9 cellular contexts compared by ENCODE assay signal in genomic region chr10:107653832-107654287, GRCh38.
DNase-seq lines count a peak whose midpoint lies in the region; ATAC-seq and TF ChIP-seq lines count a peak whose summit lies in the region.
"Had no signal": no experiment of that assay in that cellular context is flagged by ENCODE, and none has a peak within 500 bp of the region (broad histone marks: within the 10 kb centered on the region; RNA-seq: fewer than 3 reads in every experiment).

No MANE protein-coding gene starts in this region.

- peaks cover 2% of the 10 kb centered on the region for H3K9me3 Mint-ChIP-seq in activated naive CD8-positive, alpha-beta T cell treated with anti-CD3 and anti-CD28 coated beads, Interleukin-2, amount 10 ng/mL, durations not matched to agents 7 days and 5 days

- no peak overlapping the region for H3K4me3 ChIP-seq in lung

- peaks cover 1% of the 10 kb centered on the region for H3K4me1 Mint-ChIP-seq in activated naive CD8-positive, alpha-beta T cell treated with anti-CD3 and anti-CD28 coated beads, Interleukin-2, amount 10 ng/mL, durations not matched to agents 7 days and 5 days

- H3K36me3 ChIP-seq in lung (ENCODE audit: control insufficient read depth in 2 of 2, insufficient read depth in 2 of 2, low read length in 2 of 2), result no peaks in the 10 kb centered on the region

- no peak for TF ChIP-seq CTCF in lung (IDR thresholded peaks at IDR 0.05; ENCODE audit: control extremely low read depth, extremely low read depth)

- peak overlapping the region; percentile 59 for H3K27ac Mint-ChIP-seq in activated naive CD8-positive, alpha-beta T cell treated with anti-CD3 and anti-CD28 coated beads, Interleukin-2, amount 10 ng/mL, durations not matched to agents 7 days and 5 days

- no peaks in the 10 kb centered on the region for H3K36me3 Mint-ChIP-seq in activated naive CD8-positive, alpha-beta T cell treated with anti-CD3 and anti-CD28 coated beads, Interleukin-2, amount 10 ng/mL, durations not matched to agents 7 days and 5 days

- 7 to 16% methylated on average over 5 of the region's 5 CpGs for whole genome bisulfite sequencing in lung, 2 donors

- H3K27me3 ChIP-seq in lung (ENCODE audit: control insufficient read depth, insufficient read depth), result no peaks in the 10 kb centered on the region

- DNase-seq in AG20443 (ENCODE audit: low spot score), result peak; percentile 49
- no peak for DNase-seq in activated naive CD8-positive, alpha-beta T cell treated with anti-CD3 and anti-CD28 coated beads, Interleukin-2, amount 10 ng/mL, durations not matched to agents 7 days and 5 days
- DNase-seq in lung (ENCODE audit: low spot score), result no peak
- no peak for DNase-seq in stimulated activated CD4-positive, alpha-beta T cell treated with anti-CD3 and anti-CD28 coated beads, Interleukin-4, amount 100 ng/mL, for 4 hours
- DNase-seq in NCI-H1436 (lab: John Stamatoyannopoulos, UW), result no peak

- POLR2A ChIA-PET in activated naive CD8-positive, alpha-beta T cell treated with anti-CD3 and anti-CD28 coated beads, Interleukin-2, amount 10 ng/mL, durations not matched to agents 7 days and 5 days (lab: Charles Lee), result no interaction called here

- no peak overlapping the region for H3K27ac ChIP-seq in lung (ENCODE audit: low read depth in 1 of 2, low read length in 1 of 2)
- H3K27ac ChIP-seq: epithelial cell of prostate had no signal

- H3K9me3 ChIP-seq in lung (ENCODE audit: control insufficient read depth in 2 of 2, insufficient read depth in 1 of 2, low read length in 1 of 2), result no peaks in the 10 kb centered on the region

- H3K4me1 ChIP-seq in lung (ENCODE audit: control insufficient read depth in 2 of 2, insufficient read depth in 2 of 2, low read length in 2 of 2), result no peaks in the 10 kb centered on the region

- ATAC-seq in GM19351 (IDR thresholded peaks at IDR 0.05; ENCODE audit: unreplicated experiment) (peak; percentile 87), HG03575 (IDR thresholded peaks at IDR 0.05; ENCODE audit: extremely low read depth, insufficient number of reproducible peaks, low FRiP score, unreplicated experiment) (peak; percentile 89), lung (ENCODE audit: insufficient read depth, low FRiP score) (peak; percentile 76), HG03108 (IDR thresholded peaks at IDR 0.05; ENCODE audit: unreplicated experiment) (no peak)
- ATAC-seq in activated naive CD8-positive, alpha-beta T cell treated with anti-CD3 and anti-CD28 coated beads, Interleukin-2, amount 10 ng/mL, durations not matched to agents 7 days and 5 days (ENCODE audit: low read depth), result peak; percentile 54

- H3K4me3 Mint-ChIP-seq in activated naive CD8-positive, alpha-beta T cell treated with anti-CD3 and anti-CD28 coated beads, Interleukin-2, amount 10 ng/mL, durations not matched to agents 7 days and 5 days, result peak overlapping the region; percentile 41

- H3K27me3 Mint-ChIP-seq in activated naive CD8-positive, alpha-beta T cell treated with anti-CD3 and anti-CD28 coated beads, Interleukin-2, amount 10 ng/mL, durations not matched to agents 7 days and 5 days, result no peaks in the 10 kb centered on the region
